ENCODE assay signal across 26 cellular contexts in the genomic region with DNA sequence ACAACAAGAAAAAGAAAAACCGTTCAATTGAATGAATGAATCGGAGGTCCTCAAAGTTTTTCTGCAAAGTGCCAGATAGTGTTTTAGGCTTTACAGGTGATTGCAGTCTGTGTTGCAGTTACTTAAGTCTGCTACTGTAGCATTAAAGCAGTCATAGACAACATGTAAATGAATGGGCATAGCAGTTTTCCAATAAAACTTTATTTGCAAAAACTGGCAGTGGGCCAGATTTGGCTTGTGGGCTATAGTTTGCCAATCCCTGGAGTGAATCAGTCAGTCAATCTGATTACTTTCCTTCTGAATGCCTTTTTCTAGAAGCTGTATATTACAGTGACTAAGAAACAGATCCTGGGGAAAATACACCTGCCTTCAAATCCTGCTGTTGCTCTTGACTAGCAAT.
"Had no signal": no experiment of that assay in that cellular context is flagged by ENCODE, and none has a peak within 500 bp of the region (broad histone marks: within the 10 kb centered on the region; RNA-seq: fewer than 3 reads in every experiment).

No MANE protein-coding gene starts in this region.

- H3K4me1 ChIP-seq: colonic mucosa, esophagus squamous epithelium, gastrocnemius medialis, heart right ventricle, left lung, lower lobe of right lung had no signal

- H3K36me3 Mint-ChIP-seq: memory B cell had no signal

- H3K9me3 Mint-ChIP-seq: dendritic cell treated with granulocyte-macrophage colony-stimulating factor and Interleukin-4, amounts not matched to agents 40 ng/mL and 50 ng/mL, for 4 days; endodermal cell had no signal

- H3K36me3 ChIP-seq: colonic mucosa, esophagus squamous epithelium, gastrocnemius medialis, heart right ventricle, left lung, lower lobe of right lung had no signal

- FAIRE-seq: endometrium, islet of Langerhans, keratinocyte had no signal

- DNase-seq: colonic mucosa; cortex of kidney; effector CD8-positive, alpha-beta T cell; effector memory CD8-positive, alpha-beta T cell; endodermal cell; erythroblast; esophagus squamous epithelium; foreskin fibroblast; foreskin melanocyte; gastrocnemius medialis; glutamatergic neuron; head of caudate nucleus; heart right ventricle; hippocampal formation; left lung; left ventricle myocardium superior; lower lobe of right lung; mesendoderm; midbrain had no signal

- H3K27me3 ChIP-seq: colonic mucosa, esophagus squamous epithelium, gastrocnemius medialis, heart right ventricle, left lung had no signal

- H3K27me3 Mint-ChIP-seq: dendritic cell treated with granulocyte-macrophage colony-stimulating factor and Interleukin-4, amounts not matched to agents 40 ng/mL and 50 ng/mL, for 4 days; effector memory CD8-positive, alpha-beta T cell; memory B cell had no signal

- H3K27ac Mint-ChIP-seq: dendritic cell treated with granulocyte-macrophage colony-stimulating factor and Interleukin-4, amounts not matched to agents 40 ng/mL and 50 ng/mL, for 4 days; effector memory CD8-positive, alpha-beta T cell; endodermal cell; memory B cell had no signal

- ATAC-seq: effector memory CD8-positive, alpha-beta T cell; esophagus mucosa; gastrocnemius medialis; heart right ventricle; left lung; left ventricle myocardium superior; lower lobe of right lung had no signal

- H3K4me3 ChIP-seq: colonic mucosa, esophagus squamous epithelium, gastrocnemius medialis, heart right ventricle, left lung, lower lobe of right lung had no signal

- H3K9me3 ChIP-seq: colonic mucosa, esophagus squamous epithelium, gastrocnemius medialis, heart right ventricle, lower lobe of right lung had no signal

- H3K4me1 Mint-ChIP-seq: endodermal cell, memory B cell had no signal

- H3K4me3 Mint-ChIP-seq: dendritic cell treated with granulocyte-macrophage colony-stimulating factor and Interleukin-4, amounts not matched to agents 40 ng/mL and 50 ng/mL, for 4 days; effector memory CD8-positive, alpha-beta T cell; endodermal cell; memory B cell had no signal

- H3K27ac ChIP-seq: colonic mucosa, epithelial cell of prostate, esophagus squamous epithelium, gastrocnemius medialis, heart right ventricle, left lung, lower lobe of right lung had no signal
